ENCODE assay signal across 38 cellular contexts in the genomic region with DNA sequence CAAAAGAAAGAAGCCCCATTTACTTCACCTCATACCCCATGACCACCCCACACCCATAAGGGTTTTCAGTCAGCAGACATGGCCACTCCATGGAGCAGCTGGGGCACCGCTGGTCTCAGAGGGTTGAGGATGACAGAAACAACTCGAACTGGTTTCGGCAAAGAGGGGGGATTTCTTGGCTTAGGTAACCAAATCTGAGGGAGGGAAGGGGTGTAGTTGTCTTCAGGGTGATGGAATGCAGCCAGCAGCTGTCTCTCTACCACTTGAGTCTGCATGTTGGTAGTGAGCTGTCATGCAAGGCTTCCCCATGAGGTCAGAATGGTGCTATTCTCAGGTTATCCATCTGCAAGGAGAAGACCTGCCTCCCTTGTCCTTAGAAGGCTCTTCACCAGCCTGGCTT. TPM values are rescaled to one million over a fixed set of nuclear protein-coding genes. Genes with fewer than 3 reads are reported as not detected.
"Had no signal": no experiment of that assay in that cellular context is flagged by ENCODE, and none has a peak within 500 bp of the region (broad histone marks: within the 10 kb centered on the region; RNA-seq: fewer than 3 reads in every experiment).

No MANE protein-coding gene starts in this region.

- H3K27ac ChIP-seq: KMS-11 had no signal

- DNase-seq: Karpas-422, Kasumi-1, KG1, MG63, MM.1S, MV-4-11, NCI-H1048, NCI-H1092, NCI-H1092 treated with DMSO at 0.1 percent for 48 hours, NCI-H1105, NCI-H1105 treated with DMSO at 0.1 percent for 48 hours, NCI-H1417, NCI-H1417 treated with DMSO at 0.1 percent for 48 hours, NCI-H1436, NCI-H1436 treated with DMSO at 0.1 percent for 48 hours, NCI-H146, NCI-H1694, NCI-H1694 treated with DMSO at 0.1 percent for 48 hours, NCI-H187, NCI-H187 treated with DMSO at 0.1 percent for 48 hours, NCI-H1930, NCI-H2029, NCI-H2081, NCI-H2081 treated with DMSO at 0.1 percent for 48 hours, NCI-H2107, NCI-H2171, NCI-H2171 treated with DMSO at 0.1 percent for 48 hours, NCI-H2227 treated with DMSO at 0.1 percent for 48 hours, NCI-H226, NCI-H345, NCI-H446, NCI-H446 treated with DMSO at 0.1 percent for 48 hours, NCI-H510A had no signal

- H3K36me3 ChIP-seq: MG63 had no signal

- H3K27me3 ChIP-seq: MG63 had no signal

- H3K4me3 ChIP-seq: MG63 had no signal

RNA-seq across cellular contexts. Expression of a gene that starts 55.5 kb away (rescaled TPM):
- total RNA-seq: LHCN-M2, MCF 10A had no signal

RNA-seq across cellular contexts. Expression of a gene that starts 55.5 kb away (rescaled TPM):
- total RNA-seq: LHCN-M2, M059J, MCF 10A, NCI-H460 had no signal
